In the genomic region with DNA sequence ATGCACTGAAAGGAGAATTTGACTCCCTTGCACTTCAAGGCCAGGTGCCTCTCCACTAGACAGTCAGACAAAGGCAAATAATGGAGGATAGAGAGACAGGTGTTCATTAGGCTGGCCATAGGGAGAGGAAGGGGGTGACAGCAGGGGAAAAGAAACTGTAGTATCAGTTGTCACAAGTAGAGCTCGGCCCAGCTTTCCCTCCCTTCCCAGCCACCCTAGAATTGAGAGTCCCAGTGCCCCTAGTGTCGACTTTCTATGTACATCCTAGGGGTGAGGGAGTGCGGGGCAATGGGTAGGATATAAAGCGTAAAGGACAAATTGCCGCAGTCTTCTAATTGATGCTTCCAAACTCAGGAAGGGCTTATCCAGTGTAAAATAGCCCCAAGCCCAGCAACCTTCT, we compare ENCODE assay signal across 15 cellular contexts. TPM values are rescaled to one million over a fixed set of nuclear protein-coding genes. Genes with fewer than 3 reads are reported as not detected.
DNase-seq lines count a peak whose midpoint lies in the region; ATAC-seq, FAIRE-seq and TF ChIP-seq lines count a peak whose summit lies in the region.
"Had no signal": no experiment of that assay in that cellular context is flagged by ENCODE, and none has a peak within 500 bp of the region (broad histone marks: within the 10 kb centered on the region; RNA-seq: fewer than 3 reads in every experiment).

No MANE protein-coding gene starts in this region.

- H3K27me3 ChIP-seq in HepG2 (ENCODE audit: control insufficient read depth in 1 of 2, insufficient read depth in 2 of 2, low read length in 2 of 2) (no peaks in the 10 kb centered on the region), right lobe of liver (no peaks in the 10 kb centered on the region), esophagus muscularis mucosa (no peaks in the 10 kb centered on the region), osteoblast (ENCODE audit: insufficient read depth, low read length) (no peaks in the 10 kb centered on the region)

- no peaks in the 10 kb centered on the region for H3K27me3 Mint-ChIP-seq in type B pancreatic cell
- H3K27me3 Mint-ChIP-seq: activated CD4-positive, alpha-beta memory T cell treated with anti-CD3 and anti-CD28 coated beads for 36 hours had no signal

- H3K36me3 ChIP-seq in HepG2 (replicated peaks in 1 of 2; ENCODE audit: control insufficient read depth in 1 of 2, insufficient read depth in 2 of 2, low read length in 2 of 2), result no peaks in the 10 kb centered on the region; a peak in 1 of 5 replicates
- peaks cover 0 to 5% (median 0%) of the 10 kb centered on the region in 4 donors for H3K36me3 ChIP-seq in right lobe of liver
- peaks cover 22 to 75% (median 57%) of the 10 kb centered on the region in 4 donors for H3K36me3 ChIP-seq in esophagus muscularis mucosa
- H3K36me3 ChIP-seq in osteoblast (ENCODE audit: insufficient read depth, low read length), result peaks cover 49% of the 10 kb centered on the region

- no peak for DNase-seq in HepG2 (ENCODE audit: low spot score)
- no peak for DNase-seq in right lobe of liver
- peak; percentile 67 for DNase-seq in NCI-H345 treated with DMSO at 0.1 percent for 48 hours (lab: John Stamatoyannopoulos, UW; ENCODE audit: unreplicated experiment)
- no peak for DNase-seq in esophagus muscularis mucosa (ENCODE audit: extremely low spot score)
- no peak for DNase-seq in type B pancreatic cell (ENCODE audit: extremely low spot score, unreplicated experiment)
- no peak for DNase-seq in AG20443 (ENCODE audit: low spot score)
- DNase-seq in osteoblast (ENCODE audit: insufficient read length, low spot score, missing footprints), result no peak
- DNase-seq: activated CD4-positive, alpha-beta memory T cell treated with anti-CD3 and anti-CD28 coated beads for 36 hours; left ventricle myocardium superior; stimulated activated CD4-positive, alpha-beta T cell treated with anti-CD3 and anti-CD28 coated beads, Interleukin-2, amount 100 ng/mL, for 24 hours had no signal

- H3K4me2 ChIP-seq in HepG2 (ENCODE audit: low read depth, low read length), result no peak overlapping the region
- no peak overlapping the region for H3K4me2 ChIP-seq in osteoblast (ENCODE audit: insufficient read depth, low read length)

- no peaks in the 10 kb centered on the region for H3K79me2 ChIP-seq in HepG2 (ENCODE audit: insufficient read depth, low read length)
- H3K79me2 ChIP-seq in osteoblast (ENCODE audit: insufficient read depth, low read length), result no peaks in the 10 kb centered on the region
- H3K79me2 ChIP-seq: parathyroid adenoma had no signal

- BruUV-seq in HepG2 (replicated peaks; lab: Mats Ljungman, UMichigan), result no TSS peak

- H3K9me3 ChIP-seq in HepG2 (ENCODE audit: low read length), result no peaks in the 10 kb centered on the region
- H3K9me3 ChIP-seq in right lobe of liver, result no peaks in the 10 kb centered on the region
- H3K9me3 ChIP-seq in esophagus muscularis mucosa, result no peaks in the 10 kb centered on the region
- no peaks in the 10 kb centered on the region for H3K9me3 ChIP-seq in osteoblast (ENCODE audit: low read depth, low read length)

- no peak overlapping the region for H3K4me3 Mint-ChIP-seq in type B pancreatic cell
- H3K4me3 Mint-ChIP-seq: activated CD4-positive, alpha-beta memory T cell treated with anti-CD3 and anti-CD28 coated beads for 36 hours; T-helper 1 cell treated with Interleukin-12 subunit alpha and Interleukin-12 subunit beta and Interleukin-4 antibody, amounts not matched to agents 30 μg/mL and 1 μg/mL, for 36 hours had no signal

- no peak for TF ChIP-seq RAD21 in HepG2 (CRISPR knock-in tag; IDR thresholded peaks at IDR 0.05)

- peak overlapping the region; percentile 52 for H3K27ac Mint-ChIP-seq in type B pancreatic cell
- H3K27ac Mint-ChIP-seq: activated CD4-positive, alpha-beta memory T cell treated with anti-CD3 and anti-CD28 coated beads for 36 hours; T-helper 1 cell treated with Interleukin-12 subunit alpha and Interleukin-12 subunit beta and Interleukin-4 antibody, amounts not matched to agents 30 μg/mL and 1 μg/mL, for 36 hours had no signal

- H3K4me1 Mint-ChIP-seq in type B pancreatic cell (ENCODE audit: unreplicated experiment), result peaks cover 7% of the 10 kb centered on the region

- no peaks in the 10 kb centered on the region for H4K20me1 ChIP-seq in HepG2 (ENCODE audit: insufficient read depth, low read length)
- no peaks in the 10 kb centered on the region for H4K20me1 ChIP-seq in osteoblast (ENCODE audit: insufficient read depth, low read length)

- CTCF ChIA-PET in HepG2 (lab: Yijun Ruan, JAX; ENCODE audit: low intra/inter-chr PET ratio, low total read pairs), result no interaction called here

- TF ChIP-seq CTCF in HepG2 (CRISPR knock-in tag; IDR thresholded peaks at IDR 0.05) (no peak), right lobe of liver (IDR thresholded peaks at IDR 0.05) (no peak), esophagus muscularis mucosa (IDR thresholded peaks at IDR 0.05) (no peak), type B pancreatic cell (conservative IDR thresholded peaks at IDR 0.05) (no peak), osteoblast (IDR thresholded peaks at IDR 0.05; ENCODE audit: extremely low read depth, low read depth, low read length) (no peak)

- no peak for FAIRE-seq in HepG2 (lab: Jason Lieb, UNC)
- FAIRE-seq: GM12878, RCC 7860 had no signal

- H3K27ac ChIP-seq in HepG2 (ENCODE audit: extremely low read length, insufficient read depth, low read length) (no peak overlapping the region), right lobe of liver (no peak overlapping the region), esophagus muscularis mucosa (replicated peaks in 1 of 4) (peak overlapping the region in 3 of 4 donors; percentile 16 to 63 (median 55)), osteoblast (ENCODE audit: low read depth, low read length) (no peak overlapping the region)
- H3K27ac ChIP-seq: parathyroid adenoma had no signal

- WGBS in HepG2 (ENCODE audit: low lambda C conversion rate), result 64% methylated on average over 5 of the region's 5 CpGs
- 72% methylated on average over 3 of the region's 5 CpGs for WGBS in right lobe of liver (ENCODE audit: insufficient coverage, low coverage, low lambda C conversion rate, missing lambda C conversion rate)
- 75% methylated on average over 5 of the region's 5 CpGs for WGBS in esophagus muscularis mucosa

- H3K36me3 Mint-ChIP-seq in type B pancreatic cell, result peaks cover 15% of the 10 kb centered on the region
- H3K36me3 Mint-ChIP-seq: activated CD4-positive, alpha-beta memory T cell treated with anti-CD3 and anti-CD28 coated beads for 36 hours had no signal

- H3K9ac ChIP-seq in HepG2 (ENCODE audit: insufficient read depth, low read depth, low read length), result no peak overlapping the region
- H3K9ac ChIP-seq: parathyroid adenoma had no signal

- H2AFZ ChIP-seq in HepG2 (ENCODE audit: low read length), result no peak overlapping the region
- no peak overlapping the region for H2AFZ ChIP-seq in osteoblast (ENCODE audit: low read length)
- H2AFZ ChIP-seq: parathyroid adenoma had no signal

- H3K4me3 ChIP-seq in HepG2 (replicated peaks in 1 of 3; ENCODE audit: insufficient read depth in 1 of 3, low read depth in 2 of 3, low read length in 3 of 3), result no peak overlapping the region
- no peak overlapping the region for H3K4me3 ChIP-seq in right lobe of liver
- H3K4me3 ChIP-seq in esophagus muscularis mucosa, result no peak overlapping the region
- no peak overlapping the region for H3K4me3 ChIP-seq in osteoblast (ENCODE audit: insufficient read depth, low read length)
- H3K4me3 ChIP-seq: GM12878 had no signal

- POLR2A ChIA-PET in HepG2 (lab: Yijun Ruan, JAX), result no interaction called here

- ATAC-seq in HepG2 (peak; percentile 15; the same call in 2 of the 3 replicates), right lobe of liver (no peak), GM19324 (IDR thresholded peaks at IDR 0.05; ENCODE audit: low FRiP score, unreplicated experiment) (no peak)
- ATAC-seq: left ventricle myocardium superior had no signal

- H3K4me1 ChIP-seq in HepG2 (ENCODE audit: insufficient read depth, low read length) (no peaks in the 10 kb centered on the region), right lobe of liver (no peaks in the 10 kb centered on the region), esophagus muscularis mucosa (peaks cover 9 to 30% (median 25%) of the 10 kb centered on the region in 4 donors), osteoblast (ENCODE audit: insufficient read depth, low read length) (peaks cover 19% of the 10 kb centered on the region)
- H3K4me1 ChIP-seq: parathyroid adenoma had no signal

- no peaks in the 10 kb centered on the region for H3K9me3 Mint-ChIP-seq in type B pancreatic cell
- H3K9me3 Mint-ChIP-seq: activated CD4-positive, alpha-beta memory T cell treated with anti-CD3 and anti-CD28 coated beads for 36 hours; T-helper 1 cell treated with Interleukin-12 subunit alpha and Interleukin-12 subunit beta and Interleukin-4 antibody, amounts not matched to agents 30 μg/mL and 1 μg/mL, for 36 hours had no signal

- TF ChIP-seq POLR2A in HepG2 (IDR thresholded peaks at IDR 0.05; ENCODE audit: insufficient read depth in 1 of 2, low read depth in 2 of 2, low read length in 2 of 2), result no peak
- TF ChIP-seq POLR2A in right lobe of liver (IDR thresholded peaks at IDR 0.05), result no peak
- no peak for TF ChIP-seq POLR2A in esophagus muscularis mucosa (IDR thresholded peaks at IDR 0.05; ENCODE audit: low read depth)

- TF ChIP-seq EP300 in HepG2 (IDR thresholded peaks at IDR 0.05; ENCODE audit: low read depth in 2 of 2, low read length in 2 of 2) (no peak), HepG2 (CRISPR knock-in tag; IDR thresholded peaks at IDR 0.05; ENCODE audit: borderline replicate concordance) (no peak), esophagus muscularis mucosa (IDR thresholded peaks at IDR 0.05) (no peak)

- in situ Hi-C loops in HepG2 (cut with HindIII; ENCODE audit: extremely low pct_ligation_motif_present, low pct_unique_long_range_greater_than_20kb), result no loop called here

- intact Hi-C loops in HepG2 (cut with micrococcal nuclease; ENCODE audit: unreplicated experiment), result no loop called here
- intact Hi-C loops in right lobe of liver (cut with DNase I), result no loop called here
- intact Hi-C loops in esophagus muscularis mucosa (cut with DNase I), result loop anchor here (5.0 kb wide), 1 partner anchor 79 kb away; no protein-coding TSS in a partner anchor

RNA-seq across cellular contexts. Expression of a gene that starts 39.0 kb away (rescaled TPM):
- 21.8 and 25.5 TPM in 2 replicates for total RNA-seq in HepG2 (2016; rRNA removed; fragmentation: Illumina TruSeq; extraction: Trizol)
- 7.5 and 9.3 TPM in 2 replicates for total RNA-seq in HepG2 (2016; cell fraction: cytosol; rRNA removed; fragmentation: Illumina TruSeq; extraction: Trizol; ENCODE audit: low read depth)
- 19.6 and 20.3 TPM in 2 replicates for total RNA-seq in HepG2 (2016; cell fraction: insoluble cytoplasmic fraction; rRNA removed; fragmentation: Illumina TruSeq; extraction: Trizol)
- 10.4 and 11.5 TPM in 2 replicates for total RNA-seq in HepG2 (2016; cell fraction: membrane; rRNA removed; fragmentation: Illumina TruSeq; extraction: Trizol)
- total RNA-seq in HepG2 (2016; cell fraction: nucleus; rRNA removed; fragmentation: Illumina TruSeq; extraction: Trizol), result 26.9 and 27.3 TPM in 2 replicates
- polyA plus RNA-seq in HepG2 (2011; rRNA removed), result 63.5 and 73.5 TPM in 2 replicates
- 26.0 and 27.6 TPM in 2 replicates for polyA plus RNA-seq in HepG2 (2011; cell fraction: cytosol; rRNA removed)
- 119 and 134 TPM in 2 replicates for polyA plus RNA-seq in HepG2 (2011; cell fraction: nucleus; rRNA removed)
- polyA plus RNA-seq in HepG2 (2012), result 46.0 and 50.1 TPM in 2 replicates
- polyA plus RNA-seq in HepG2 (2016; cell fraction: cytosol; fragmentation: Illumina TruSeq; extraction: Trizol; ENCODE audit: low read depth), result 0.96 and 1.7 TPM in 2 replicates
- polyA plus RNA-seq in HepG2 (2016; cell fraction: insoluble cytoplasmic fraction; fragmentation: Illumina TruSeq; extraction: Trizol; ENCODE audit: low read depth), result 18.5 and 25.0 TPM in 2 replicates
- polyA plus RNA-seq in HepG2 (2016; cell fraction: membrane; fragmentation: Illumina TruSeq; extraction: Trizol; ENCODE audit: low read depth), result 4.6 and 4.7 TPM in 2 replicates
- polyA plus RNA-seq in HepG2 (2016; cell fraction: nucleus; fragmentation: Illumina TruSeq; extraction: Trizol; ENCODE audit: insufficient read depth, low read depth), result 52.0 and 52.8 TPM in 2 replicates
- 99.4 and 117 TPM in 2 replicates for polyA minus RNA-seq in HepG2 (2011; rRNA and poly(A)+ RNA removed; ENCODE audit: low replicate concordance)
- 47.0 and 52.8 TPM in 2 replicates for polyA minus RNA-seq in HepG2 (2011; cell fraction: cytosol; rRNA and poly(A)+ RNA removed)
- polyA minus RNA-seq in HepG2 (2011; cell fraction: nucleus; rRNA and poly(A)+ RNA removed), result 86.6 and 108 TPM in 2 replicates
- 10 to 100 TPM; 21.8 to 45.7 (median 33.4) TPM for total RNA-seq in right lobe of liver
- total RNA-seq in esophagus muscularis mucosa, result 10 to 100 TPM; 45.4 to 65.6 (median 61.5) TPM
- 108 and 112 TPM in 2 replicates for total RNA-seq in type B pancreatic cell (ENCODE audit: low replicate concordance)
- 49.6 and 51.3 TPM in 2 replicates for total RNA-seq in osteoblast

RNA-seq across cellular contexts. Expression of a gene that starts 54.7 kb away (rescaled TPM):
- total RNA-seq in HepG2 (2016; rRNA removed; fragmentation: Illumina TruSeq; extraction: Trizol) (1,051 and 1,399 TPM in 2 replicates), right lobe of liver (100 to 1,000 TPM; 346 to 535 (median 362) TPM), esophagus muscularis mucosa (100 to 1,000 TPM; 383 to 465 (median 424) TPM), type B pancreatic cell (ENCODE audit: low replicate concordance) (692 and 828 TPM in 2 replicates), osteoblast (308 TPM in 2 replicates)
- 224 and 228 TPM in 2 replicates for total RNA-seq in HepG2 (2016; cell fraction: cytosol; rRNA removed; fragmentation: Illumina TruSeq; extraction: Trizol; ENCODE audit: low read depth)
- total RNA-seq in HepG2 (2016; cell fraction: insoluble cytoplasmic fraction; rRNA removed; fragmentation: Illumina TruSeq; extraction: Trizol), result 1,021 and 1,411 TPM in 2 replicates
- 344 and 367 TPM in 2 replicates for total RNA-seq in HepG2 (2016; cell fraction: membrane; rRNA removed; fragmentation: Illumina TruSeq; extraction: Trizol)
- 359 and 382 TPM in 2 replicates for total RNA-seq in HepG2 (2016; cell fraction: nucleus; rRNA removed; fragmentation: Illumina TruSeq; extraction: Trizol)
- polyA plus RNA-seq in HepG2 (2011; rRNA removed), result 985 and 1,180 TPM in 2 replicates
- 961 and 1,057 TPM in 2 replicates for polyA plus RNA-seq in HepG2 (2011; cell fraction: cytosol; rRNA removed)
- 521 and 614 TPM in 2 replicates for polyA plus RNA-seq in HepG2 (2011; cell fraction: nucleus; rRNA removed)
- polyA plus RNA-seq in HepG2 (2012), result 690 and 871 TPM in 2 replicates
- 156 and 174 TPM in 2 replicates for polyA plus RNA-seq in HepG2 (2016; cell fraction: cytosol; fragmentation: Illumina TruSeq; extraction: Trizol; ENCODE audit: low read depth)
- polyA plus RNA-seq in HepG2 (2016; cell fraction: insoluble cytoplasmic fraction; fragmentation: Illumina TruSeq; extraction: Trizol; ENCODE audit: low read depth), result 1,081 and 1,136 TPM in 2 replicates
- 252 and 280 TPM in 2 replicates for polyA plus RNA-seq in HepG2 (2016; cell fraction: membrane; fragmentation: Illumina TruSeq; extraction: Trizol; ENCODE audit: low read depth)
- polyA plus RNA-seq in HepG2 (2016; cell fraction: nucleus; fragmentation: Illumina TruSeq; extraction: Trizol; ENCODE audit: insufficient read depth, low read depth), result 530 and 544 TPM in 2 replicates
- polyA minus RNA-seq in HepG2 (2011; rRNA and poly(A)+ RNA removed; ENCODE audit: low replicate concordance), result 2,113 and 3,228 TPM in 2 replicates
- 569 and 591 TPM in 2 replicates for polyA minus RNA-seq in HepG2 (2011; cell fraction: cytosol; rRNA and poly(A)+ RNA removed)
- polyA minus RNA-seq in HepG2 (2011; cell fraction: nucleus; rRNA and poly(A)+ RNA removed), result 160 and 202 TPM in 2 replicates

Comparison
In these comparisons a context has a peak if more than half of its experiments do, and no peak if none do; other contexts are left out.
1. H3K27ac ChIP-seq: peak in esophagus muscularis mucosa (3 of 4); none in HepG2 (single experiment), right lobe of liver (0 of 3) and osteoblast (single experiment).